Comparison of ENCODE assay signal across 8 cellular contexts in the genomic region with DNA sequence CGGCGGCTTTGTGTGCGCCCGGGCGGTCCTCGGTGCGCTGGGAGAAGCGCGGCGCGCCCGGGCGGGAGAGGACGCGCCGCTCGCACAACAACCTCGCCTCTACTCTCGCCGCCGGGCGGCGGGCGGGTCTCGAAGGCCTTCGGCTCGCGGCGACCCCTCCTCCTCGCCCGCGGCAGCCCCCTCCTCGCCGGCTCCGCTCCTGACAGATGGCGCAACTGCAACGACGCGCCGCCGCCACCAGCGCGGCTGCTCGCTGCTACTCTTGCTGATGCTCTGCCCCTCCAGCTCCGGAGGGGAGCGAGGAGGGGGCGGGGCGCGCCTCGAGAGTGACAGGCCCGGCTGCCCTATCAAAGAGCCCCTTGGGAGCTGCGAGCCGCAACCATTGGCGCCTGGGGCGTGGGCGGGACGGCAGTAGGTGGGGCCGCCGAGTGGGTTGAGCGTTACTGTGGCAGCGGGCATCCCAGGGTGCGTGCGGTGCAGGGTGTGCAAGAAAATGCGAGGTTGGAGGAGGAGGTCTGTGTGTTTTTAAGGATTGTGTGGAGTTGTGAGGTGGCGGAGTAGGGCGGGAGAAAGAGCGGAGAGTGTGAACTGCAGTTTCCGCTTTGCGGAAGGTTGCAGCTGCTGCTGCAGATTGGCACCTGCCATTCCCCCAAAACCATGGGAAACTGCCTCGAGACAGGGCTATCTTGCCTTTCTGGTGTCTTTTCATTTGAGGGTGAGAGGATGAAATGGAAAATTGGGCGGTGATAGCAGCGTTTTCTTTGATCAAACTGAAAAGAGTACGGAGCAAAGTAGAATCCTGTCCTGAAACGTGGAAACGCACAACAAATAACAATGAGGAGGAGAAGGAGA. TPM values are rescaled to one million over a fixed set of nuclear protein-coding genes. Genes with fewer than 3 reads are reported as not detected.
A peak's percentile ranks its signal among the peaks of the same experiment; 100 is the strongest.
DNase-seq lines count a peak whose midpoint lies in the region; ATAC-seq, FAIRE-seq and TF ChIP-seq lines count a peak whose summit lies in the region.

A gene (minus strand): TSS at position 275 of the 852 bp plus-strand sequence. CDS start 153,401 bp downstream, outside the sequence.

- 0% methylated on average over 49 of the region's 75 CpGs for WGBS in prostate gland
- under 1% methylated on average over 75 of the region's 75 CpGs for WGBS in urinary bladder

- peak within 1 kb of the TSS; percentile 87 for H3K4me3 ChIP-seq in left ventricle myocardium inferior
- peak within 1 kb of the TSS; percentile 47 to 52 for H3K4me3 ChIP-seq in prostate gland
- H3K4me3 ChIP-seq in urinary bladder (ENCODE audit: low read depth, low read length), result peak within 1 kb of the TSS; percentile 99

- peaks cover 40% of the 10 kb centered on the region for H3K4me1 Mint-ChIP-seq in T-helper 1 cell treated with Interleukin-12 subunit alpha and Interleukin-12 subunit beta and Interleukin-4 antibody, amounts not matched to agents 30 μg/mL and 1 μg/mL, for 36 hours (ENCODE audit: low read depth)

- H3K36me3 ChIP-seq in left ventricle myocardium inferior (no peaks in the 10 kb centered on the region), prostate gland (no peaks in the 10 kb centered on the region), urinary bladder (ENCODE audit: insufficient read depth) (no peaks in the 10 kb centered on the region)

- no peaks in the 10 kb centered on the region for H3K9me3 Mint-ChIP-seq in T-helper 1 cell treated with Interleukin-12 subunit alpha and Interleukin-12 subunit beta and Interleukin-4 antibody, amounts not matched to agents 30 μg/mL and 1 μg/mL, for 36 hours

- peak within 1 kb of the TSS; percentile 95 for H3K27ac Mint-ChIP-seq in T-helper 1 cell treated with Interleukin-12 subunit alpha and Interleukin-12 subunit beta and Interleukin-4 antibody, amounts not matched to agents 30 μg/mL and 1 μg/mL, for 36 hours

- FAIRE-seq in GM12892 (lab: Jason Lieb, UNC), result peak; percentile 97

- H3K27ac ChIP-seq in left ventricle myocardium inferior (replicated peaks) (peak within 1 kb of the TSS; percentile 91), prostate gland (peak within 1 kb of the TSS; percentile 56 to 58), urinary bladder (ENCODE audit: low read depth) (peak within 1 kb of the TSS; percentile 93)

- TF ChIP-seq POLR2A in GM12892 (IDR thresholded peaks at IDR 0.05; ENCODE audit: low read depth, low read length) (no peak), prostate gland (IDR thresholded peaks at IDR 0.05) (peak; percentile 74)

- TF ChIP-seq CTCF in left ventricle myocardium inferior (IDR thresholded peaks at IDR 0.05; ENCODE audit: borderline replicate concordance) (peak; percentile 70), prostate gland (IDR thresholded peaks at IDR 0.05) (peak in 2 of 4 experiments; percentile 62 to 69)

- peak within 1 kb of the TSS; percentile 100 for H3K4me3 Mint-ChIP-seq in T-helper 1 cell treated with Interleukin-12 subunit alpha and Interleukin-12 subunit beta and Interleukin-4 antibody, amounts not matched to agents 30 μg/mL and 1 μg/mL, for 36 hours

- intact Hi-C loops in left ventricle myocardium inferior (cut with micrococcal nuclease), result loop anchor here (10.0 kb wide), 1 partner anchor 159 kb away; no protein-coding TSS in a partner anchor
- intact Hi-C loops in prostate gland (cut with DNase I), result loop anchor here (5.0 to 10.0 kb wide), 2 partner anchors 161 to 389 kb away; a partner anchor contains a TSS

- peaks cover 4% of the 10 kb centered on the region for H3K27me3 Mint-ChIP-seq in T-helper 1 cell treated with Interleukin-12 subunit alpha and Interleukin-12 subunit beta and Interleukin-4 antibody, amounts not matched to agents 30 μg/mL and 1 μg/mL, for 36 hours (ENCODE audit: low read depth)

- H3K36me3 Mint-ChIP-seq in T-helper 1 cell treated with Interleukin-12 subunit alpha and Interleukin-12 subunit beta and Interleukin-4 antibody, amounts not matched to agents 30 μg/mL and 1 μg/mL, for 36 hours (ENCODE audit: low read depth), result peaks cover 12% of the 10 kb centered on the region

- DNase-seq in GM12892 (ENCODE audit: insufficient read length) (peak; percentile 98), NCI-H1694 (lab: John Stamatoyannopoulos, UW) (peak; percentile 92), amniotic stem cell (lab: John Stamatoyannopoulos, UW) (peak; percentile 95), left ventricle myocardium inferior (peak; percentile 99), prostate gland (ENCODE audit: low spot score) (peak; percentile 97)

- peaks cover 54% of the 10 kb centered on the region for H3K4me1 ChIP-seq in left ventricle myocardium inferior
- H3K4me1 ChIP-seq in prostate gland (replicated peaks), result peaks cover 3% of the 10 kb centered on the region
- H3K4me1 ChIP-seq in urinary bladder (ENCODE audit: insufficient read depth), result peaks cover 3% of the 10 kb centered on the region

- peak; percentile 98 for ATAC-seq in HG02884 (IDR thresholded peaks at IDR 0.05; ENCODE audit: unreplicated experiment)

- H3K9me3 ChIP-seq in left ventricle myocardium inferior (replicated peaks) (no peaks in the 10 kb centered on the region), prostate gland (no peaks in the 10 kb centered on the region)

- H3K27me3 ChIP-seq in left ventricle myocardium inferior (ENCODE audit: low read depth), result no peaks in the 10 kb centered on the region
- H3K27me3 ChIP-seq in prostate gland (replicated peaks; ENCODE audit: insufficient read depth), result no peaks in the 10 kb centered on the region

RNA-seq across cellular contexts. Expression of the gene that starts here (rescaled TPM):
- polyA plus RNA-seq in GM12892 (2012; ENCODE audit: missing spikeins), result 4.2 TPM
- 46.3 TPM for total RNA-seq in left ventricle myocardium inferior
- 100 to 1,000 TPM in 1 of 2 donors, 10 to 100 TPM in 1; 13.7 to 103 TPM for total RNA-seq in prostate gland
- 201 TPM for total RNA-seq in urinary bladder
- polyA plus RNA-seq in urinary bladder, result 91.5 TPM

Comparison
In these comparisons a context has a peak if more than half of its experiments do, and no peak if none do; other contexts are left out.
1. Peak in every context shown above with its lines: DNase-seq, ATAC-seq, H3K4me3 ChIP-seq and H3K27ac ChIP-seq.